ENCODE assay signal across 12 cellular contexts in genomic region chr16:89332248-89333245, GRCh38.
DNase-seq lines count a peak whose midpoint lies in the region; ATAC-seq and TF ChIP-seq lines count a peak whose summit lies in the region.
"Had no signal": no experiment of that assay in that cellular context is flagged by ENCODE, and none has a peak within 500 bp of the region (broad histone marks: within the 10 kb centered on the region; RNA-seq: fewer than 3 reads in every experiment).

No MANE protein-coding gene starts in this region.

- peaks cover 28% of the 10 kb centered on the region for H3K4me1 Mint-ChIP-seq in Caco-2 (ENCODE audit: low read depth, unreplicated experiment)
- peaks cover 77% of the 10 kb centered on the region for H3K4me1 Mint-ChIP-seq in activated naive CD8-positive, alpha-beta T cell treated with anti-CD3 and anti-CD28 coated beads for 36 hours
- peaks cover 32% of the 10 kb centered on the region for H3K4me1 Mint-ChIP-seq in memory B cell

- intact Hi-C loops in A673 (cut with micrococcal nuclease; ENCODE audit: unreplicated experiment) (loop anchor here (5.0 kb wide), 2 partner anchors 160 to 175 kb away; partner anchors contain the start of genes ANKRD11 and SPG7), Caco-2 (cut with micrococcal nuclease; ENCODE audit: unreplicated experiment) (loop anchor here (5.0 kb wide), 1 partner anchor 175 kb away; the partner anchor contains the start of gene SPG7)

- CTCF ChIA-PET in A673 (lab: Charles Lee), result no interaction called here
- CTCF ChIA-PET in Caco-2 (lab: Charles Lee), result no interaction called here

- no peak overlapping the region for H3K4me3 ChIP-seq in A673 (ENCODE audit: low read depth, low read length, poor library complexity, severe bottlenecking)
- no peak overlapping the region for H3K4me3 ChIP-seq in Caco-2 (ENCODE audit: low read depth, low read length)
- H3K4me3 ChIP-seq in WERI-Rb-1 (ENCODE audit: low read depth, low read length), result no peak overlapping the region
- H3K4me3 ChIP-seq: suprapubic skin had no signal

- H3K4me1 ChIP-seq in A673 (ENCODE audit: insufficient read depth, low read length, poor library complexity, severe bottlenecking) (peaks cover 58% of the 10 kb centered on the region), Caco-2 (peaks cover 6% of the 10 kb centered on the region)

- H3K27ac Mint-ChIP-seq in Caco-2 (ENCODE audit: unreplicated experiment) (peak overlapping the region; percentile 18), memory B cell (peak overlapping the region; percentile 12)
- peak overlapping the region; percentile 76 for H3K27ac Mint-ChIP-seq in activated naive CD8-positive, alpha-beta T cell treated with anti-CD3 and anti-CD28 coated beads for 36 hours

- H3K27ac ChIP-seq in A673 (ENCODE audit: low read depth, low read length, poor library complexity, severe bottlenecking), result peak overlapping the region; percentile 44
- no peak overlapping the region for H3K27ac ChIP-seq in WERI-Rb-1
- H3K27ac ChIP-seq: suprapubic skin had no signal

- H3K27me3 Mint-ChIP-seq in Caco-2 (ENCODE audit: insufficient read depth, unreplicated experiment), result no peaks in the 10 kb centered on the region
- H3K27me3 Mint-ChIP-seq in activated naive CD8-positive, alpha-beta T cell treated with anti-CD3 and anti-CD28 coated beads for 36 hours, result no peaks in the 10 kb centered on the region
- no peaks in the 10 kb centered on the region for H3K27me3 Mint-ChIP-seq in memory B cell

- no peak for ATAC-seq in memory B cell (ENCODE audit: low read depth)
- no peak for ATAC-seq in activated CD4-positive, CD25-positive, alpha-beta regulatory T cell treated with anti-CD3 and anti-CD28 coated beads, Interleukin-2, amount 50 U/mL, for 24 hours

- no peak for TF ChIP-seq CTCF in A673 (conservative IDR thresholded peaks at IDR 0.05; ENCODE audit: low read depth, low read length)
- TF ChIP-seq CTCF in Caco-2 (IDR thresholded peaks at IDR 0.05; ENCODE audit: insufficient read depth in 1 of 2, low read depth in 1 of 2, low read length in 1 of 2, severe bottlenecking in 1 of 2, unreplicated experiment in 1 of 2), result no peak
- no peak for TF ChIP-seq CTCF in WERI-Rb-1 (IDR thresholded peaks at IDR 0.05; ENCODE audit: low read depth, low read length)

- POLR2A ChIA-PET in A673 (lab: Charles Lee; ENCODE audit: low non-redundant PET) (interaction anchor here (0.7 kb wide), 1 partner anchor 644 kb away, joined by 3 read pairs; no protein-coding TSS in a partner anchor), Caco-2 (lab: Charles Lee) (no interaction called here)

- H3K36me3 Mint-ChIP-seq in Caco-2 (ENCODE audit: insufficient read depth, unreplicated experiment) (peaks cover 77% of the 10 kb centered on the region), memory B cell (no peaks in the 10 kb centered on the region)
- peaks cover 6% of the 10 kb centered on the region for H3K36me3 Mint-ChIP-seq in activated naive CD8-positive, alpha-beta T cell treated with anti-CD3 and anti-CD28 coated beads for 36 hours

- H3K27me3 ChIP-seq in A673 (replicated peaks; ENCODE audit: insufficient read depth, low read depth, low read length, poor library complexity), result no peaks in the 10 kb centered on the region
- no peaks in the 10 kb centered on the region for H3K27me3 ChIP-seq in Caco-2 (replicated peaks; ENCODE audit: control insufficient read depth, insufficient read depth, low read length)
- H3K27me3 ChIP-seq in WERI-Rb-1 (ENCODE audit: insufficient read depth, low read depth, severe bottlenecking), result no peaks in the 10 kb centered on the region
- H3K27me3 ChIP-seq: suprapubic skin had no signal

- H3K9me3 Mint-ChIP-seq in Caco-2 (ENCODE audit: unreplicated experiment) (no peaks in the 10 kb centered on the region), memory B cell (no peaks in the 10 kb centered on the region)
- no peaks in the 10 kb centered on the region for H3K9me3 Mint-ChIP-seq in activated naive CD8-positive, alpha-beta T cell treated with anti-CD3 and anti-CD28 coated beads for 36 hours

- DNase-seq in A673 (ENCODE audit: low spot score), result no peak
- DNase-seq in Caco-2, result peak in 1 of 2 experiments; percentile 25
- no peak for DNase-seq in activated naive CD8-positive, alpha-beta T cell treated with anti-CD3 and anti-CD28 coated beads for 36 hours
- no peak for DNase-seq in memory B cell (ENCODE audit: low spot score in 2 of 2)
- DNase-seq in NCI-H146 (lab: John Stamatoyannopoulos, UW), result no peak
- DNase-seq in WERI-Rb-1, result no peak
- DNase-seq in NCI-H1930 (lab: John Stamatoyannopoulos, UW), result no peak
- DNase-seq: central memory CD4-positive, alpha-beta T cell; NCI-H524; stimulated activated CD4-positive, alpha-beta T cell treated with anti-CD3 and anti-CD28 coated beads, Interleukin-4, amount 100 ng/mL, for 24 hours had no signal

- H3K4me3 Mint-ChIP-seq in Caco-2 (ENCODE audit: unreplicated experiment) (no peak overlapping the region), memory B cell (no peak overlapping the region)
- peak overlapping the region; percentile 1 for H3K4me3 Mint-ChIP-seq in activated naive CD8-positive, alpha-beta T cell treated with anti-CD3 and anti-CD28 coated beads for 36 hours

- H3K9me3 ChIP-seq in A673 (ENCODE audit: low read depth, low read length, poor library complexity, severe bottlenecking) (no peaks in the 10 kb centered on the region), Caco-2 (no peaks in the 10 kb centered on the region), WERI-Rb-1 (ENCODE audit: severe bottlenecking) (no peaks in the 10 kb centered on the region)
- H3K9me3 ChIP-seq: suprapubic skin had no signal

- BruUV-seq in A673 (replicated peaks; lab: Mats Ljungman, UMichigan) (no TSS peak), Caco-2 (replicated peaks; lab: Mats Ljungman, UMichigan) (no TSS peak)

- H3K36me3 ChIP-seq in A673 (ENCODE audit: insufficient read depth, low read length, poor library complexity, severe bottlenecking) (peaks cover 4% of the 10 kb centered on the region), Caco-2 (ENCODE audit: control insufficient read depth, insufficient read depth, low read length) (no peaks in the 10 kb centered on the region), WERI-Rb-1 (no peaks in the 10 kb centered on the region)

Comparison
In these comparisons a context has a peak if more than half of its experiments do, and no peak if none do; other contexts are left out.
1. H3K27ac Mint-ChIP-seq: peak in every context shown above with its lines; median percentile 76 in activated naive CD8-positive, alpha-beta T cell treated with anti-CD3 and anti-CD28 coated beads for 36 hours; 18 in Caco-2; 12 in memory B cell.